Comparison of ENCODE assay signal across 9 cellular contexts in the genomic region with DNA sequence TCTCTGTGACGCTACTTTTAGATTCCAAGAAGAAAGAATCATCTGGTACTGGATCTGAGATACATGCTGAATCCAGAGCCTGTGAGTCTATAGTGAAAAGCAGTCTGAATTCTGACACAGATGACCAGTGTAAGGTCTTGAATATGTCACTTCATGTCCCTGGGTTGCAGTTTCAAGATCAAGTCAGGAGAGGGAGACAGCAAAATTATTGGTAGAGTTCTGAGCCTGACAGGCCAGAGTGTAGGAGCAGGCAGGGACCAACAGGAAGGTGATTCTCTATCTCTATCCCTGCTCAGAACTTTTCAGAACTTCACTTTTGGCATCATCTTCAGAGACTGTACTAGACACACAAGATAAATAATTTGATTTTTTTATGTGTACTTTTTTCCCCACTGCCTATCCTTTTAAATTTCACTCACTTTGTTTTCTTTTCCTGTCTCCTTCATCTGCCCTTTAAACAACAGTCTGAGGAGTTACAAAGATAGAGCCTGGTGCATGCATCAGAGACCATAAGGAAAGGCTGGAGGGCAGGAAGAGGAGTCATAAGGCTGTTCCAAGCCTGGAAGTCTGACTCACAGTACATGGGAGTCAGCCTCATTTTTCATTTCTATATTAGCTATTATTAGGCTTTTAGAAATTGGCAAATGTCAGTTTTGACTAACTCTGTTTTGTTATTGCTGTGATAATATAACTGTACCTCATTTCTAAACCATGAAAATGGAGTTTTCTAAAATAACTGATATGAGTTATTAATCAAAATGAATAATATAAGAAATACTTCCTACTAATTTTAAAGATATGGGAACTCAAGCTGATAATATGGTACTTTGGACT.
DNase-seq lines count a peak whose midpoint lies in the region; ATAC-seq and TF ChIP-seq lines count a peak whose summit lies in the region.
"Had no signal": no experiment of that assay in that cellular context is flagged by ENCODE, and none has a peak within 500 bp of the region (broad histone marks: within the 10 kb centered on the region; RNA-seq: fewer than 3 reads in every experiment).

No MANE protein-coding gene starts in this region.

- no peaks in the 10 kb centered on the region for H3K36me3 Mint-ChIP-seq in nephron (ENCODE audit: low read depth)
- no peaks in the 10 kb centered on the region for H3K36me3 Mint-ChIP-seq in activated CD4-positive, alpha-beta T cell treated with anti-CD3 and anti-CD28 coated beads, Interleukin-2, amount 10 ng/mL, durations not matched to agents 7 days and 5 days (ENCODE audit: low read depth)
- no peaks in the 10 kb centered on the region for H3K36me3 Mint-ChIP-seq in activated T-helper 17 cell treated with anti-CD3 and anti-CD28 coated beads, Interleukin-2, amount 50 U/mL, for 72 hours (ENCODE audit: low read depth)

- H3K27ac Mint-ChIP-seq in nephron: peak overlapping the region in 2 of 3 experiments; percentile 1 to 46
- no peak overlapping the region for H3K27ac Mint-ChIP-seq in activated CD4-positive, alpha-beta T cell treated with anti-CD3 and anti-CD28 coated beads, Interleukin-2, amount 10 ng/mL, durations not matched to agents 7 days and 5 days
- H3K27ac Mint-ChIP-seq in activated T-helper 17 cell treated with anti-CD3 and anti-CD28 coated beads, Interleukin-2, amount 50 U/mL, for 72 hours: no peak overlapping the region

- 83% methylated on average over 1 of the region's 1 CpG for WGBS in mammary epithelial cell (ENCODE audit: low coverage, missing lambda C conversion rate)

- H3K27me3 ChIP-seq in mammary epithelial cell (ENCODE audit: insufficient read depth, low read length): peaks cover 3% of the 10 kb centered on the region

- H3K4me1 Mint-ChIP-seq in nephron: peaks cover 16% of the 10 kb centered on the region
- no peaks in the 10 kb centered on the region for H3K4me1 Mint-ChIP-seq in activated CD4-positive, alpha-beta T cell treated with anti-CD3 and anti-CD28 coated beads, Interleukin-2, amount 10 ng/mL, durations not matched to agents 7 days and 5 days
- H3K4me1 Mint-ChIP-seq in activated T-helper 17 cell treated with anti-CD3 and anti-CD28 coated beads, Interleukin-2, amount 50 U/mL, for 72 hours: no peaks in the 10 kb centered on the region

- no peaks in the 10 kb centered on the region for H3K9me3 ChIP-seq in mammary epithelial cell (replicated peaks; ENCODE audit: insufficient read depth, low read length)

- in situ Hi-C loops in mammary epithelial cell (cut with MboI; ENCODE audit: low sequenced_read_pairs in 2 of 2): loop anchor here in 1 of 2 donors (10.0 kb wide), 1 partner anchor 642 kb away; no protein-coding TSS in a partner anchor

- H3K4me3 Mint-ChIP-seq in nephron: no peak overlapping the region
- H3K4me3 Mint-ChIP-seq in activated CD4-positive, alpha-beta T cell treated with anti-CD3 and anti-CD28 coated beads, Interleukin-2, amount 10 ng/mL, durations not matched to agents 7 days and 5 days: no peak overlapping the region
- no peak overlapping the region for H3K4me3 Mint-ChIP-seq in activated T-helper 17 cell treated with anti-CD3 and anti-CD28 coated beads, Interleukin-2, amount 50 U/mL, for 72 hours

- no peak overlapping the region for H3K4me2 ChIP-seq in mammary epithelial cell (ENCODE audit: insufficient read depth, low read depth, low read length)

- no peaks in the 10 kb centered on the region for H4K20me1 ChIP-seq in mammary epithelial cell (ENCODE audit: insufficient read depth, low read length)

- no peak overlapping the region for H3K27ac ChIP-seq in mammary epithelial cell (ENCODE audit: insufficient read depth, low read depth, low read length)
- H3K27ac ChIP-seq: HL-60 had no signal

- no peak overlapping the region for H3K4me3 ChIP-seq in mammary epithelial cell (replicated peaks in 1 of 3; ENCODE audit: insufficient read depth in 1 of 3, low read depth in 2 of 3, low read length in 3 of 3)

- BruUV-seq in mammary epithelial cell (replicated peaks; lab: Mats Ljungman, UMichigan): no TSS peak

- H3K27me3 Mint-ChIP-seq in nephron (ENCODE audit: low read depth): no peaks in the 10 kb centered on the region
- H3K27me3 Mint-ChIP-seq in activated CD4-positive, alpha-beta T cell treated with anti-CD3 and anti-CD28 coated beads, Interleukin-2, amount 10 ng/mL, durations not matched to agents 7 days and 5 days: no peaks in the 10 kb centered on the region
- H3K27me3 Mint-ChIP-seq in activated T-helper 17 cell treated with anti-CD3 and anti-CD28 coated beads, Interleukin-2, amount 50 U/mL, for 72 hours: no peaks in the 10 kb centered on the region

- no peaks in the 10 kb centered on the region for H3K36me3 ChIP-seq in mammary epithelial cell (ENCODE audit: insufficient read depth, low read length)

- no peak overlapping the region for H2AFZ ChIP-seq in mammary epithelial cell (ENCODE audit: low read depth, low read length)

- peak; percentile 40 for DNase-seq in COLO829 (ENCODE audit: low spot score)
- peak; percentile 5 for DNase-seq in MV-4-11 (lab: John Stamatoyannopoulos, UW)
- peak; percentile 42 for DNase-seq in mammary epithelial cell
- DNase-seq in effector CD4-positive, alpha-beta T cell: no peak
- DNase-seq in activated CD4-positive, alpha-beta T cell treated with anti-CD3 and anti-CD28 coated beads, Interleukin-2, amount 10 ng/mL, durations not matched to agents 7 days and 5 days: no peak

- H3K79me2 ChIP-seq in mammary epithelial cell (ENCODE audit: insufficient read depth, low read length): no peaks in the 10 kb centered on the region

- TF ChIP-seq CTCF in mammary epithelial cell (conservative IDR thresholded peaks at IDR 0.05 in 1 of 2, IDR thresholded peaks at IDR 0.05 in 1 of 2; ENCODE audit: extremely low read depth in 1 of 2, insufficient read depth in 1 of 2, low read depth in 1 of 2, low read length in 2 of 2) (peak; percentile 41 to 50), nephron (IDR thresholded peaks at IDR 0.05; ENCODE audit: unreplicated experiment in 3 of 3) (peak; percentile 38 to 57 (median 43))

- dilution Hi-C loops in mammary epithelial cell (cut with HindIII; ENCODE audit: low sequenced_read_pairs): loop anchor here (25.0 kb wide), 1 partner anchor 634 kb away; no protein-coding TSS in a partner anchor

- POLR2A ChIA-PET in activated CD4-positive, alpha-beta T cell treated with anti-CD3 and anti-CD28 coated beads, Interleukin-2, amount 10 ng/mL, durations not matched to agents 7 days and 5 days (lab: Charles Lee): no interaction called here

- intact Hi-C loops in mammary epithelial cell (cut with micrococcal nuclease): loop anchor here (2.0 kb wide), 1 partner anchor 52 kb away; no protein-coding TSS in a partner anchor

- CTCF ChIA-PET in mammary epithelial cell (lab: Charles Lee; ENCODE audit: low non-redundant PET): interaction anchor here (0.7 kb wide), 1 partner anchor 387 kb away, joined by 3 read pairs; no protein-coding TSS in a partner anchor
- CTCF ChIA-PET in activated CD4-positive, alpha-beta T cell treated with anti-CD3 and anti-CD28 coated beads, Interleukin-2, amount 10 ng/mL, durations not matched to agents 7 days and 5 days (lab: Charles Lee): no interaction called here

- ATAC-seq in GM19438 (IDR thresholded peaks at IDR 0.05; ENCODE audit: low read depth, unreplicated experiment): peak; percentile 82
- ATAC-seq in activated T-helper 17 cell treated with anti-CD3 and anti-CD28 coated beads, Interleukin-2, amount 50 U/mL, for 72 hours (replicated peaks): no peak

- no peaks in the 10 kb centered on the region for H3K9me3 Mint-ChIP-seq in nephron
- no peaks in the 10 kb centered on the region for H3K9me3 Mint-ChIP-seq in activated CD4-positive, alpha-beta T cell treated with anti-CD3 and anti-CD28 coated beads, Interleukin-2, amount 10 ng/mL, durations not matched to agents 7 days and 5 days
- no peaks in the 10 kb centered on the region for H3K9me3 Mint-ChIP-seq in activated T-helper 17 cell treated with anti-CD3 and anti-CD28 coated beads, Interleukin-2, amount 50 U/mL, for 72 hours

- no peak overlapping the region for H3K9ac ChIP-seq in mammary epithelial cell (ENCODE audit: insufficient read depth, low read length)

- H3K4me1 ChIP-seq in mammary epithelial cell (ENCODE audit: insufficient read depth, low read length): no peaks in the 10 kb centered on the region

Comparison
In these comparisons a context has a peak if more than half of its experiments do, and no peak if none do; other contexts are left out.
1. DNase-seq: peak in COLO829 (single experiment), MV-4-11 (single experiment) and mammary epithelial cell (single experiment); none in effector CD4-positive, alpha-beta T cell (single experiment) and activated CD4-positive, alpha-beta T cell treated with anti-CD3 and anti-CD28 coated beads, Interleukin-2, amount 10 ng/mL, durations not matched to agents 7 days and 5 days (single experiment).
2. H3K27ac Mint-ChIP-seq: peak in nephron (2 of 3); none in activated CD4-positive, alpha-beta T cell treated with anti-CD3 and anti-CD28 coated beads, Interleukin-2, amount 10 ng/mL, durations not matched to agents 7 days and 5 days (single experiment) and activated T-helper 17 cell treated with anti-CD3 and anti-CD28 coated beads, Interleukin-2, amount 50 U/mL, for 72 hours (single experiment).